ENCODE assay signal across 20 cellular contexts in the genomic region with DNA sequence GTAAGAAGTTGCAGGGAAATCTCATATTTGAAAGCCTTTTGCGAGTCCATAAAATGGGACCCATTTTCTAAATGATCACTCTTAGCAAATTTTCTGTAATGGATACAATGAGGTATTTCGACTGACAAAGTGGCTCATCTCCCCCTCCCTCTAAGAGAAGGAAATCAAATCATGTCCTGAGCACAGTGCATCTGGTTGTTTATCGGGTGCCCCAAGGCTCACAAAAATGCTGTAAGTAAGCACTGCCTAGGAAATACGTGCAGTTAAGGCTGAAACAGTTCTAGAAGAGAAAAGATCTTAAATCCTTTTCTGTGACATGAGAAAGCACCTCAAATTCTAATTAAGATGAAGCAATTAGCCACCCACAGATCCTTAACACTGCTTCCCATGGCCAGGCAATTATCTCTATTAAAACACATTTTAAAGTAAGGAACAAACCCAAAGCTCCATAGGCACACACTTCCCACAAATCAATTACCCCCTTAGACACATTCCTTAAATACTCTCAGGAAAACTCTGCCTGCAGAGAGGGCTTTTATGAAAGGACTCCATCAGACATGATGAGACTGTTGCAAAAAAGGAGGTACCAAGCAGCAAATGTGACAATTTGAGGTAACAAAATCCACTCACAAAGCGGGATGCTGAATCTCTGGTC.
DNase-seq lines count a peak whose midpoint lies in the region; ATAC-seq and TF ChIP-seq lines count a peak whose summit lies in the region.
"Had no signal": no experiment of that assay in that cellular context is flagged by ENCODE, and none has a peak within 500 bp of the region (broad histone marks: within the 10 kb centered on the region; RNA-seq: fewer than 3 reads in every experiment).

No MANE protein-coding gene starts in this region.

- H3K23me2 ChIP-seq in H9 (ENCODE audit: insufficient read length, low read depth, low read length, poor library complexity, severe bottlenecking): no peaks in the 10 kb centered on the region

- H2BK20ac ChIP-seq in H9 (ENCODE audit: low read depth, low read length, poor library complexity, severe bottlenecking): no peak overlapping the region

- H3K4me2 ChIP-seq in H9 (ENCODE audit: insufficient read depth, insufficient read length, low read length) (no peak overlapping the region), neural progenitor cell (peak overlapping the region; percentile 57)

- H3K79me1 ChIP-seq in H9 (ENCODE audit: insufficient read depth, low read depth, low read length, poor library complexity, severe bottlenecking): no peaks in the 10 kb centered on the region

- no peak overlapping the region for H2BK120ac ChIP-seq in H9 (ENCODE audit: low read depth, low read length, poor library complexity, severe bottlenecking)

- H3K27ac ChIP-seq in H9 (ENCODE audit: insufficient read length, low read depth, low read length): no peak overlapping the region
- peak overlapping the region; percentile 11 for H3K27ac ChIP-seq in ectodermal cell (ENCODE audit: insufficient read depth, low read depth, low read length, poor library complexity, severe bottlenecking)
- peak overlapping the region; percentile 91 for H3K27ac ChIP-seq in neural progenitor cell
- H3K27ac ChIP-seq: GM23248 had no signal

- H3K36me3 Mint-ChIP-seq in H9 (ENCODE audit: insufficient read depth in 1 of 3, low read depth in 3 of 3) (no peaks in the 10 kb centered on the region), neural progenitor cell (no peaks in the 10 kb centered on the region)
- H3K36me3 Mint-ChIP-seq in stimulated activated naive B cell treated with anti-CD40 and anti-IgM and Interleukin-4, amounts not matched to agents 10 μg/mL and 1 μg/mL and 100 μg/mL, for 72 hours: no peaks in the 10 kb centered on the region
- H3K36me3 Mint-ChIP-seq: CD4-positive, CD25-positive, alpha-beta regulatory T cell; CD8-positive, alpha-beta memory T cell had no signal

- no peak overlapping the region for H3T11ph ChIP-seq in H9 (ENCODE audit: low read length)

- H3K4ac ChIP-seq in H9 (ENCODE audit: low read depth, low read length): no peak overlapping the region

- H3K4me1 ChIP-seq in H9 (ENCODE audit: insufficient read depth, low read length) (no peaks in the 10 kb centered on the region), ectodermal cell (ENCODE audit: control insufficient read depth, insufficient read depth, low read length) (peaks cover 5% of the 10 kb centered on the region), neural progenitor cell (peaks cover 24% of the 10 kb centered on the region)

- H3F3A ChIP-seq in neural progenitor cell (ENCODE audit: low read depth): peaks cover 20% of the 10 kb centered on the region

- no peak overlapping the region for H4K91ac ChIP-seq in H9 (ENCODE audit: insufficient read length, low read depth, low read length)

- no peaks in the 10 kb centered on the region for H3K27me3 ChIP-seq in H9 (ENCODE audit: insufficient read depth, low read length)
- H3K27me3 ChIP-seq in ectodermal cell (ENCODE audit: control insufficient read depth, insufficient read depth, low read length, poor library complexity, severe bottlenecking): no peaks in the 10 kb centered on the region
- H3K27me3 ChIP-seq in neural progenitor cell: no peaks in the 10 kb centered on the region
- H3K27me3 ChIP-seq: BE2C had no signal

- H3K27ac Mint-ChIP-seq in H9 (peak overlapping the region in 2 of 3 experiments; percentile 42 to 43; a peak in 1 of 7 replicates), neural progenitor cell (no peak overlapping the region)
- no peak overlapping the region for H3K27ac Mint-ChIP-seq in stimulated activated naive B cell treated with anti-CD40 and anti-IgM and Interleukin-4, amounts not matched to agents 10 μg/mL and 1 μg/mL and 100 μg/mL, for 72 hours
- H3K27ac Mint-ChIP-seq: CD4-positive, CD25-positive, alpha-beta regulatory T cell; CD8-positive, alpha-beta memory T cell had no signal

- H4K5ac ChIP-seq in H9 (ENCODE audit: insufficient read length, low read depth, low read length): no peak overlapping the region

- H2BK5ac ChIP-seq in H9 (ENCODE audit: insufficient read length, low read length): no peak overlapping the region

- H3K9ac ChIP-seq in H9 (ENCODE audit: extremely low read depth, insufficient read length, low read length) (no peak overlapping the region), neural progenitor cell (no peak overlapping the region)
- H3K9ac ChIP-seq: GM23248 had no signal

- no peak overlapping the region for H3K18ac ChIP-seq in H9 (ENCODE audit: insufficient read length, low read depth, low read length)

- H2AFZ ChIP-seq in H9 (ENCODE audit: low read length) (no peak overlapping the region), neural progenitor cell (replicated peaks) (peak overlapping the region; percentile 7)
- H2AFZ ChIP-seq: GM23248 had no signal

- no peak for TF ChIP-seq CTCF in H9 (conservative IDR thresholded peaks at IDR 0.05)
- no peak for TF ChIP-seq CTCF in neural progenitor cell (IDR thresholded peaks at IDR 0.05)
- no peak for TF ChIP-seq CTCF in omental fat pad (IDR thresholded peaks at IDR 0.05)

- H3K9me3 Mint-ChIP-seq in H9 (no peaks in the 10 kb centered on the region), neural progenitor cell (no peaks in the 10 kb centered on the region)
- H3K9me3 Mint-ChIP-seq in stimulated activated naive B cell treated with anti-CD40 and anti-IgM and Interleukin-4, amounts not matched to agents 10 μg/mL and 1 μg/mL and 100 μg/mL, for 72 hours: no peaks in the 10 kb centered on the region
- H3K9me3 Mint-ChIP-seq: CD4-positive, CD25-positive, alpha-beta regulatory T cell; CD8-positive, alpha-beta memory T cell had no signal

- H2BK15ac ChIP-seq in H9 (ENCODE audit: low read depth, low read length): no peak overlapping the region

- H4K20me1 ChIP-seq in H9 (ENCODE audit: control insufficient read depth, insufficient read depth, insufficient read length) (no peaks in the 10 kb centered on the region), neural progenitor cell (ENCODE audit: low read depth) (no peaks in the 10 kb centered on the region)

- H3K27me3 Mint-ChIP-seq in H9 (ENCODE audit: low read depth) (no peaks in the 10 kb centered on the region), neural progenitor cell (ENCODE audit: insufficient read depth, low read depth) (peaks cover 2% of the 10 kb centered on the region)
- peaks cover 0 to 7% of the 10 kb centered on the region in 2 donors for H3K27me3 Mint-ChIP-seq in stimulated activated naive B cell treated with anti-CD40 and anti-IgM and Interleukin-4, amounts not matched to agents 10 μg/mL and 1 μg/mL and 100 μg/mL, for 72 hours
- H3K27me3 Mint-ChIP-seq: CD4-positive, CD25-positive, alpha-beta regulatory T cell had no signal

- intact Hi-C loops in cardiac septum (cut with DNase I): no loop called here

- no peak overlapping the region for H3K14ac ChIP-seq in H9 (ENCODE audit: insufficient read depth, low read length)

- H3K4me3 Mint-ChIP-seq in H9: no peak overlapping the region
- no peak overlapping the region for H3K4me3 Mint-ChIP-seq in neural progenitor cell
- no peak overlapping the region for H3K4me3 Mint-ChIP-seq in stimulated activated naive B cell treated with anti-CD40 and anti-IgM and Interleukin-4, amounts not matched to agents 10 μg/mL and 1 μg/mL and 100 μg/mL, for 72 hours
- H3K4me3 Mint-ChIP-seq: CD4-positive, CD25-positive, alpha-beta regulatory T cell; CD8-positive, alpha-beta memory T cell had no signal

- no CpG with 5 or more reads among the region's 5 CpGs for WGBS in H9 (ENCODE audit: extremely low coverage, insufficient read length, low lambda C conversion rate)
- 71 to 82% methylated on average over 5 of the region's 5 CpGs for WGBS in ectodermal cell, 2 experiments

- peaks cover 9 to 11% of the 10 kb centered on the region in 2 experiments; a peak in 2 of 4 replicates for H3K4me1 Mint-ChIP-seq in H9
- peaks cover 8% of the 10 kb centered on the region for H3K4me1 Mint-ChIP-seq in neural progenitor cell
- H3K4me1 Mint-ChIP-seq in stimulated activated naive B cell treated with anti-CD40 and anti-IgM and Interleukin-4, amounts not matched to agents 10 μg/mL and 1 μg/mL and 100 μg/mL, for 72 hours: peaks cover 0 to 2% of the 10 kb centered on the region in 2 donors
- H3K4me1 Mint-ChIP-seq: CD4-positive, CD25-positive, alpha-beta regulatory T cell; CD8-positive, alpha-beta memory T cell had no signal

- H3K36me3 ChIP-seq in ectodermal cell (ENCODE audit: control insufficient read depth, insufficient read depth, low read length): no peaks in the 10 kb centered on the region
- no peaks in the 10 kb centered on the region for H3K36me3 ChIP-seq in neural progenitor cell
- H3K36me3 ChIP-seq: BE2C had no signal

- no peak overlapping the region for H2AK5ac ChIP-seq in H9 (ENCODE audit: insufficient read length, low read length)

- no peak overlapping the region for H3K4me3 ChIP-seq in ectodermal cell (ENCODE audit: insufficient read depth, low read depth, low read length)
- no peak overlapping the region for H3K4me3 ChIP-seq in neural progenitor cell
- H3K4me3 ChIP-seq: GM23248 had no signal

- no peak overlapping the region for H2BK12ac ChIP-seq in H9 (ENCODE audit: insufficient read length, low read depth, low read length)

- H3K56ac ChIP-seq in H9 (ENCODE audit: insufficient read length, low read depth, low read length): no peak overlapping the region

- ATAC-seq in GM18520 (IDR thresholded peaks at IDR 0.05; ENCODE audit: unreplicated experiment) (no peak), omental fat pad (ENCODE audit: low FRiP score) (no peak)
- ATAC-seq in stimulated activated naive B cell treated with anti-CD40 and anti-IgM and Interleukin-4, amounts not matched to agents 10 μg/mL and 1 μg/mL and 100 μg/mL, for 72 hours (replicated peaks): no peak

- no peak overlapping the region for H4K8ac ChIP-seq in H9 (replicated peaks; ENCODE audit: insufficient read length, low read depth, low read length)

- H3K79me2 ChIP-seq in H9 (ENCODE audit: insufficient read depth, low read length) (no peaks in the 10 kb centered on the region), neural progenitor cell (ENCODE audit: low read depth) (no peaks in the 10 kb centered on the region)

- H3K9me3 ChIP-seq in H9 (ENCODE audit: control insufficient read depth, low read depth, low read length) (no peaks in the 10 kb centered on the region), ectodermal cell (ENCODE audit: control insufficient read depth, low read length) (no peaks in the 10 kb centered on the region), neural progenitor cell (ENCODE audit: low read depth) (no peaks in the 10 kb centered on the region)
- H3K9me3 ChIP-seq: BE2C had no signal

- no peak overlapping the region for H3K23ac ChIP-seq in H9 (ENCODE audit: insufficient read length, low read depth, low read length)

- DNase-seq in H9: no peak
- peak; percentile 32 for DNase-seq in SK-N-DZ (ENCODE audit: low spot score)
- DNase-seq in neural progenitor cell (ENCODE audit: low spot score): peak; percentile 64
- no peak for DNase-seq in cardiac septum (ENCODE audit: low spot score)
- no peak for DNase-seq in stimulated activated naive B cell treated with anti-CD40 and anti-IgM and Interleukin-4, amounts not matched to agents 10 μg/mL and 1 μg/mL and 100 μg/mL, for 72 hours
- no peak for DNase-seq in omental fat pad (ENCODE audit: low spot score)
- DNase-seq: ACHN; BE2C; C1 segment of cervical spinal cord; CD4-positive, CD25-positive, alpha-beta regulatory T cell; CD8-positive, alpha-beta memory T cell; COR-L47; DMS 273 treated with DMSO at 0.1 percent for 48 hours; DMS53; DND-41; EL; GM23248; H7 had no signal

Comparison
In these comparisons a context has a peak if more than half of its experiments do, and no peak if none do; other contexts are left out.
1. DNase-seq: peak in SK-N-DZ (single experiment) and neural progenitor cell (single experiment); none in H9 (single experiment), cardiac septum (single experiment), stimulated activated naive B cell treated with anti-CD40 and anti-IgM and Interleukin-4, amounts not matched to agents 10 μg/mL and 1 μg/mL and 100 μg/mL, for 72 hours (single experiment) and omental fat pad (single experiment).
2. H3K27ac Mint-ChIP-seq: peak in H9 (2 of 3); none in neural progenitor cell (single experiment) and stimulated activated naive B cell treated with anti-CD40 and anti-IgM and Interleukin-4, amounts not matched to agents 10 μg/mL and 1 μg/mL and 100 μg/mL, for 72 hours (single experiment).